Comparison of ENCODE assay signal across 9 cellular contexts in the genomic region with DNA sequence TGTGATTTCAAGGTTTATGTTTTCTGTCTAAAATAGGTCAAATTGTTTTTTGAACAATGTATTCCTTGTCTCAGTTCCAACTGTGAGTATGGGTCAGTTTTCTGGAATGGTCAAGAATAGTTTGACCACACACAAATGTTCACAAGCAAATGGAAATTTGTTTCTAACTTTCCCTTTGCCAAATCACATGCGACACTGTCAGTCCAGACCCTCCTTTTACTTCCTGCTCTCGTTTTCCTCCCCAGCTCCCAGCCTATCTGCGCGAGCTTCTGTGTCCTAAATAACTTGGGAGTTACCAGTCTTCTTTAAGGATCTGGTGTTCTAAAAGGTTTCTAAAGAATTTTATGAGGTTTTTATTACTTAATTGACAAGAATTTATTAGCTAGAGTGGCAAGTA.
DNase-seq lines count a peak whose midpoint lies in the region; ATAC-seq and TF ChIP-seq lines count a peak whose summit lies in the region.
"Had no signal": no experiment of that assay in that cellular context is flagged by ENCODE, and none has a peak within 500 bp of the region (broad histone marks: within the 10 kb centered on the region; RNA-seq: fewer than 3 reads in every experiment).

No MANE protein-coding gene starts in this region.

- H3K9me3 ChIP-seq in hepatocyte (ENCODE audit: low read depth) (no peaks in the 10 kb centered on the region), skeletal muscle tissue (ENCODE audit: control insufficient read depth in 3 of 3, low read length in 3 of 3) (no peaks in the 10 kb centered on the region)

- H3K36me3 ChIP-seq in hepatocyte (replicated peaks; ENCODE audit: insufficient read depth, low read depth) = no peaks in the 10 kb centered on the region
- H3K36me3 ChIP-seq in skeletal muscle tissue (ENCODE audit: control insufficient read depth in 3 of 3, insufficient read depth in 3 of 3, low read length in 3 of 3) = no peaks in the 10 kb centered on the region

- H3K9me2 ChIP-seq in hepatocyte (replicated peaks; ENCODE audit: insufficient read depth) = no peaks in the 10 kb centered on the region

- H2AFZ ChIP-seq in hepatocyte = peak overlapping the region; percentile 20

- ATAC-seq in HG02759 (IDR thresholded peaks at IDR 0.05; ENCODE audit: unreplicated experiment) (no peak), GM21717 (IDR thresholded peaks at IDR 0.05; ENCODE audit: unreplicated experiment) (no peak)

- H3K27ac ChIP-seq in hepatocyte (peak overlapping the region; percentile 53), skeletal muscle tissue (ENCODE audit: low read depth, low read length) (peak overlapping the region; percentile 41)

- H3K4me3 ChIP-seq in GM12864 (ENCODE audit: low read depth, low read length) = peak overlapping the region; percentile 43; the same call in 1 of the 2 replicates
- no peak overlapping the region for H3K4me3 ChIP-seq in astrocyte of the spinal cord (ENCODE audit: low read depth, low read length)
- no peak overlapping the region for H3K4me3 ChIP-seq in hepatocyte
- peak overlapping the region in 2 of 3 donors; percentile 14 to 56 for H3K4me3 ChIP-seq in skeletal muscle tissue (ENCODE audit: low read length in 3 of 3)

- H3K9ac ChIP-seq in skeletal muscle tissue (ENCODE audit: low read depth in 1 of 3, low read length in 3 of 3) = peak overlapping the region in 2 of 3 donors; percentile 5 to 33

- H3K4me1 ChIP-seq in hepatocyte (ENCODE audit: insufficient read depth) (no peaks in the 10 kb centered on the region), skeletal muscle tissue (ENCODE audit: control insufficient read depth in 3 of 3, insufficient read depth in 3 of 3, low read length in 3 of 3) (peaks cover 0 to 2% (median 0%) of the 10 kb centered on the region in 3 donors)

- TF ChIP-seq CTCF in GM12864 (IDR thresholded peaks at IDR 0.05; ENCODE audit: low read depth, low read length, missing control alignments) (no peak), astrocyte of the spinal cord (IDR thresholded peaks at IDR 0.05; ENCODE audit: low read depth, low read length) (no peak), hepatocyte (IDR thresholded peaks at IDR 0.05; ENCODE audit: poor library complexity) (no peak)

- H3K79me2 ChIP-seq in hepatocyte = no peaks in the 10 kb centered on the region

- no peak for DNase-seq in GM12864 (ENCODE audit: low read depth)
- peak; percentile 25 for DNase-seq in astrocyte of the spinal cord (ENCODE audit: low read depth, low spot score)
- DNase-seq in hepatocyte (ENCODE audit: low spot score) = no peak
- no peak for DNase-seq in T-helper 2 cell
- no peak for DNase-seq in activated gamma-delta T cell treated with Interleukin-2 at 50 U/mL for 16 hours
- DNase-seq: DMS79 had no signal

- in situ Hi-C loops in astrocyte of the spinal cord (cut with HindIII; ENCODE audit: low sequenced_read_pairs) = no loop called here

- H4K20me1 ChIP-seq in hepatocyte (ENCODE audit: insufficient read depth, poor library complexity, severe bottlenecking) = no peaks in the 10 kb centered on the region

- H3K27me3 ChIP-seq in hepatocyte (no peaks in the 10 kb centered on the region), skeletal muscle tissue (ENCODE audit: control insufficient read depth in 3 of 3, insufficient read depth in 3 of 3, low read length in 3 of 3) (no peaks in the 10 kb centered on the region)

- H3K4me2 ChIP-seq in hepatocyte = peak overlapping the region; percentile 42

- WGBS in hepatocyte (ENCODE audit: low lambda C conversion rate, missing lambda C conversion rate) = 52% methylated on average over 4 of the region's 4 CpGs

Comparison
In these comparisons a context has a peak if more than half of its experiments do, and no peak if none do; other contexts are left out.
1. H3K4me3 ChIP-seq: peak in GM12864 (single experiment) and skeletal muscle tissue (2 of 3); none in astrocyte of the spinal cord (single experiment) and hepatocyte (single experiment).